8 cellular contexts compared by ENCODE assay signal in the genomic region with DNA sequence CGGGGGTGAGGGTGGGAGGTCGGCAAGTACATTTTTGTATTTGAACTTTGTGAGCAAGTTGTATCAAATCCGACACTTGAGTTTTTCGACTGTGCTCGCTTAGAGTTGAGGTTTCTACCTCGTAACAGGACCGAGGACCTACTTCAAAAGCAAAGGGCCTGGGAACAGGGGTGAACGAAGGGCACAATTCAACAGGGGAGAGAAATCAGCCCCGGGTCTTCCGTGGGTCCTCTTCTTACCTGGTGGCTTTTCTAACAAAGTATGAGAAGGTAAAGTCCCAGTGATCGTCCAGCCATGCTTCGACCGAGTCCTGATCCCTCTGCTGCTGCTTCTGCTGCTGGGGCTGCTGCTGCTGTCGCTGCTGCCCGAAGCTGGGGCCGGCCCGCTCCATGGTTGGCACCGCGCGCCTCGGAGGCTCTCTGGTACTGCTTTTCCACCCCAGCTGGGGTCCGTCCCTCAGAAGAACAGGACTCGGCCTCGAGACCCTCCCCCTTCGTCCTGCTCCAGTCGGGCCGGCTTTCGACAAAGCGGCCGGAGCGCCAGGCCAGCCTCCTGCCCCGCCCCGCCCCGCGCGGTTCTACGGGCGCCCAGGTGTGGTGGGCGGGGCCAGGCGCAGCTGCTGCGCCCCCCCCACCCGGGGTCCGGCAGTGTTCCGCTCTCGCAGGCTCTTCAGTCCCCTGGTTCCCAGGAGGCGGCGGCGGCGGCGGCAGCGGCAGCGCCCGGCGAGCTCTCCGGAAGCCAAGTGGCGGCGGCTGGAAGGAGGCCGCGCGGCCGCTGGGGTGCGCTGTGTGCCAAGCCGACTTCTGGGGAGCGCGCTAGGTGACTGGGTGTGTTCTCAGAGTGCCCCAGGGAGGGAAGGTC. TPM values are rescaled to one million over a fixed set of nuclear protein-coding genes. Genes with fewer than 3 reads are reported as not detected.
A peak's percentile ranks its signal among the peaks of the same experiment; 100 is the strongest.
DNase-seq lines count a peak whose midpoint lies in the region; ATAC-seq and TF ChIP-seq lines count a peak whose summit lies in the region.

A gene (minus strand): TSS at position 524 of the 861 bp plus-strand sequence. CDS start 133 bp downstream, at position 391.

- peaks cover 6% of the 10 kb centered on the region for H3K4me1 Mint-ChIP-seq in glutamatergic neuron (ENCODE audit: low read depth, unreplicated experiment)

- TF ChIP-seq CTCF in glutamatergic neuron (IDR thresholded peaks at IDR 0.05; ENCODE audit: partially characterized antibody, unreplicated experiment) (peak; percentile 62), omental fat pad (IDR thresholded peaks at IDR 0.05) (peak in 1 of 3 donors; percentile 22), testis (IDR thresholded peaks at IDR 0.05) (peak; percentile 62 to 85 (median 71))

- intact Hi-C loops in testis (cut with DNase I; ENCODE audit: low total_unique reads) = loop anchor here (10.0 kb wide), 1 partner anchor 64 kb away; no protein-coding TSS in a partner anchor

- H3K27ac Mint-ChIP-seq in glutamatergic neuron (ENCODE audit: unreplicated experiment) = no peak within 1 kb of the TSS

- peaks cover 4% of the 10 kb centered on the region for H3K27me3 Mint-ChIP-seq in glutamatergic neuron (ENCODE audit: unreplicated experiment)

- no peaks in the 10 kb centered on the region for H3K36me3 Mint-ChIP-seq in glutamatergic neuron (ENCODE audit: unreplicated experiment)

- 0% methylated on average over 13 to 61 of the region's 65 CpGs for WGBS in testis, 2 donors

- peak within 1 kb of the TSS; percentile 86 for H3K4me3 Mint-ChIP-seq in glutamatergic neuron (ENCODE audit: unreplicated experiment)

- H3K4me1 ChIP-seq in testis = no peaks in the 10 kb centered on the region

- H3K9me3 Mint-ChIP-seq in glutamatergic neuron (ENCODE audit: unreplicated experiment) = peaks cover 2% of the 10 kb centered on the region

- peak; percentile 88 for ATAC-seq in omental fat pad (ENCODE audit: low FRiP score)

- peak; percentile 98 for DNase-seq in ELF-1 (ENCODE audit: low read depth, low spot score)
- peak; percentile 94 for DNase-seq in H7
- DNase-seq in LoVo (ENCODE audit: low spot score) = peak; percentile 92
- peak; percentile 78 for DNase-seq in SK-MEL-5 (ENCODE audit: low read depth, low spot score)
- DNase-seq in activated naive CD4-positive, alpha-beta T cell treated with anti-CD3 and anti-CD28 coated beads, Interleukin-2, amount 50 U/mL, for 16 hours = peak; percentile 81
- peak; percentile 90 for DNase-seq in glutamatergic neuron
- DNase-seq in omental fat pad (ENCODE audit: low spot score) = peak; percentile 23
- DNase-seq in testis = peak; percentile 87

- peak within 1 kb of the TSS; percentile 91 to 94 for H3K27ac ChIP-seq in testis

- H3K27me3 ChIP-seq in H7 (ENCODE audit: control insufficient read depth, insufficient read depth, low read length) (peaks cover 5% of the 10 kb centered on the region; the same call in 1 of the 2 replicates), testis (no peaks in the 10 kb centered on the region)

- H3K9me3 ChIP-seq in testis = no peaks in the 10 kb centered on the region

- H3K4me3 ChIP-seq in H7 (ENCODE audit: insufficient read depth, low read depth, low read length) (peak within 1 kb of the TSS; percentile 88), testis (peak within 1 kb of the TSS; percentile 84 to 85)

- in situ Hi-C loops in SK-MEL-5 (cut with HindIII; ENCODE audit: low pct_unique_long_range_greater_than_20kb, low sequenced_read_pairs) = no loop called here

- H3K36me3 ChIP-seq in H7 (replicated peaks; ENCODE audit: control insufficient read depth, insufficient read depth, low read length) (no peaks in the 10 kb centered on the region), testis (ENCODE audit: low read depth, missing control alignments) (no peaks in the 10 kb centered on the region)

- no peak for TF ChIP-seq POLR2A in testis (IDR thresholded peaks at IDR 0.05)

RNA-seq across cellular contexts. Expression of the gene that starts here (rescaled TPM):
- total RNA-seq in H7 (2014; rRNA removed; shearing (Covaris generic)) = 17.2 and 24.4 TPM in 2 replicates
- 7.9 and 8.2 TPM in 2 replicates for total RNA-seq in SK-MEL-5 (2014; rRNA removed; shearing (Covaris generic))
- polyA plus RNA-seq in SK-MEL-5 (2015; cell fraction: cytosol; rRNA removed) = 2.1 and 3.1 TPM in 2 replicates
- 4.6 and 10.0 TPM in 2 replicates for polyA plus RNA-seq in SK-MEL-5 (2015; cell fraction: nucleus; rRNA removed)
- total RNA-seq in glutamatergic neuron (ENCODE audit: unreplicated experiment) = 3.2 TPM
- total RNA-seq in omental fat pad = 10 to 100 TPM in 3 of 4 donors, 1 to 10 TPM in 1; 6.1 to 27.1 (median 11.3) TPM
- total RNA-seq in testis = 10 to 100 TPM; 21.4 to 25.3 TPM
- polyA plus RNA-seq in testis (ENCODE audit: insufficient read depth, low read depth, low replicate concordance) = 18.4 TPM

Comparison
In these comparisons a context has a peak if more than half of its experiments do, and no peak if none do; other contexts are left out.
1. Peak in every context shown above with its lines: DNase-seq, ATAC-seq, H3K4me3 ChIP-seq and H3K27ac ChIP-seq.
2. DNase-seq: peak in every context shown above with its lines; median percentile 98 in ELF-1; 94 in H7; 92 in LoVo; 90 in glutamatergic neuron; 87 in testis; 81 in activated naive CD4-positive, alpha-beta T cell treated with anti-CD3 and anti-CD28 coated beads, Interleukin-2, amount 50 U/mL, for 16 hours; 78 in SK-MEL-5; 23 in omental fat pad.